Comparison of ENCODE assay signal across 15 cellular contexts in the genomic region with DNA sequence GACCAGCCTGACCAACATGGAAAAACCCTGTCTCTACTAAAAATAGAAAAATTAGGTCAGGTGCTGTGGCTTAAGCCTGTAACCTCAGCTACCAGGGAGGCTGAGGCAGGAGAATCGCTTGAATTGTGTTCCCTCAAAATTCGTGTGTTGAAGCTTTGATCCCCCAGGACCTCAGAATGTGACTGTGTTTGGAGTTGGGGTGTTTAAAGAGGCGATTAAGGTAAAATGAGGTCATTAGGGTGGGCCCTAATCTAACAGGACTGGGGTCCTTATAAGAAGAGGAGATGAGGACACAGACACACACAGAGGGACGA. TPM values are rescaled to one million over a fixed set of nuclear protein-coding genes. Genes with fewer than 3 reads are reported as not detected.
"Had no signal": no experiment of that assay in that cellular context is flagged by ENCODE, and none has a peak within 500 bp of the region (broad histone marks: within the 10 kb centered on the region; RNA-seq: fewer than 3 reads in every experiment).

No MANE protein-coding gene starts in this region.

- H3K27ac Mint-ChIP-seq: activated CD4-positive, alpha-beta memory T cell treated with anti-CD3 and anti-CD28 coated beads for 36 hours; stimulated activated memory B cell treated with anti-CD40 and anti-IgM and Interleukin-4, amounts not matched to agents 10 μg/mL and 1 μg/mL and 100 μg/mL, for 72 hours had no signal

- H3K4me3 Mint-ChIP-seq: activated CD4-positive, alpha-beta memory T cell treated with anti-CD3 and anti-CD28 coated beads for 36 hours; stimulated activated memory B cell treated with anti-CD40 and anti-IgM and Interleukin-4, amounts not matched to agents 10 μg/mL and 1 μg/mL and 100 μg/mL, for 72 hours had no signal

- H3K9me3 Mint-ChIP-seq: activated CD4-positive, alpha-beta memory T cell treated with anti-CD3 and anti-CD28 coated beads for 36 hours; stimulated activated memory B cell treated with anti-CD40 and anti-IgM and Interleukin-4, amounts not matched to agents 10 μg/mL and 1 μg/mL and 100 μg/mL, for 72 hours had no signal

- H3K9me3 ChIP-seq: adrenal gland, colonic mucosa, left lung, SJCRH30, tibial nerve had no signal

- H3K27me3 Mint-ChIP-seq: activated CD4-positive, alpha-beta memory T cell treated with anti-CD3 and anti-CD28 coated beads for 36 hours; stimulated activated memory B cell treated with anti-CD40 and anti-IgM and Interleukin-4, amounts not matched to agents 10 μg/mL and 1 μg/mL and 100 μg/mL, for 72 hours had no signal

- DNase-seq: activated CD4-positive, alpha-beta memory T cell treated with anti-CD3 and anti-CD28 coated beads for 36 hours; activated CD4-positive, alpha-beta T cell treated with anti-CD3 and anti-CD28 coated beads for 1 hour; activated CD8-positive, alpha-beta memory T cell treated with anti-CD3 and anti-CD28 coated beads, Interleukin-2, amount 50 U/mL, for 4 hours; colonic mucosa; foreskin fibroblast; hippocampal formation; mammary epithelial cell; retina; SJCRH30; substantia nigra; T1000 had no signal

- ATAC-seq: left lung; stimulated activated memory B cell treated with anti-CD40 and anti-IgM and Interleukin-4, amounts not matched to agents 10 μg/mL and 1 μg/mL and 100 μg/mL, for 72 hours had no signal

- H3K4me1 Mint-ChIP-seq: stimulated activated memory B cell treated with anti-CD40 and anti-IgM and Interleukin-4, amounts not matched to agents 10 μg/mL and 1 μg/mL and 100 μg/mL, for 72 hours had no signal

RNA-seq across cellular contexts. Expression of gene IL3RA, which starts 31.8 kb away (rescaled TPM):
- total RNA-seq: mammary epithelial cell, SJCRH30 had no signal
